In the genomic region with DNA sequence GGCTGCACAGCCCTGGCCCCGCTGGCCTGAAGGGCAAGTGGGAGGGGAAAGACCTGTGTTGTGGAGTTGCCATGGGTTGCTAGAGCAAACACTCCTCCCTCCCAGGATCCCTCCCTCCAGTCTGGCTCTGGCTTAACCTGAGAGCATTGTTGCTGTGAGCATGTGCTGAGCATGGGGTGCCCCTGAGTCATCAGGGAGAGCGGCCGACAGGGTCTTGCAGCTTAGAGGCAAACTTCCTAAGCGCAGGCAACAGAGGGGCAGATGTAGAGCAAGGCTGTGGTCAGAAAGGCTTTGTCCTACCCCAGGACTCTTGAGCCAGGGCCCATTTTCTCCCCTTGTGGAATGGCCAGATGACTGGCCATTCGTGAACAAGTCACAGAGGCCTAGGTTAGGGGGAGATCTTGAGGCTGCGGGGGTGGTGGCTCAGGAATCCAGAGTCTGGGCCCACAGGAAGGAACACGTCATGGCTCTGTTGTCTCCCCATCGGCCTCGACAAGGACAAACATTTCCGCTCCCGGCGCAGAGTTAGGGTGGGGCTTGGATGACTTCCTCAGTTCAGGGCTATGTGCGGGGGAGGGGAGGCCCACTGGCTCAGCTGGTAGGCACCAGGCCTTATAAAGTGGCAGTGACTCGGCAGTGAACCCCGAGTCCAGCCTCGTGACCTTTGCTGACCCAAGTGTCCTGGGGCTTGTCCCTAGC, we compare ENCODE assay signal across 1 cellular context.
TF ChIP-seq lines count a peak whose summit lies in the region.

No MANE protein-coding gene starts in this region.

TF ChIP-seq in K562, 482 proteins besides CTCF, POLR2A, EP300 and RAD21 (continued from another document and continues in another):
- no peak for TF ChIP-seq THRAP3 (IDR thresholded peaks at IDR 0.05; ENCODE audit: borderline replicate concordance)
- TF ChIP-seq NBN (IDR thresholded peaks at IDR 0.05; ENCODE audit: low read depth): peak; percentile 95
- peak; percentile 91 for TF ChIP-seq SMARCE1 (IDR thresholded peaks at IDR 0.05)
- TF ChIP-seq COPS2 (conservative IDR thresholded peaks at IDR 0.05): no peak
- TF ChIP-seq NFIC (IDR thresholded peaks at IDR 0.05): peak; percentile 75
- TF ChIP-seq STAT5A (IDR thresholded peaks at IDR 0.05; ENCODE audit: borderline replicate concordance, low read length): no peak; the same call in 1 of the 2 replicates
- peak; percentile 84 for TF ChIP-seq BRD9 (IDR thresholded peaks at IDR 0.05; ENCODE audit: low read depth, partially characterized antibody)
- peak; percentile 68 for TF ChIP-seq POLR2G (IDR thresholded peaks at IDR 0.05; ENCODE audit: low read depth, low read length)
- TF ChIP-seq, protein P1, sequence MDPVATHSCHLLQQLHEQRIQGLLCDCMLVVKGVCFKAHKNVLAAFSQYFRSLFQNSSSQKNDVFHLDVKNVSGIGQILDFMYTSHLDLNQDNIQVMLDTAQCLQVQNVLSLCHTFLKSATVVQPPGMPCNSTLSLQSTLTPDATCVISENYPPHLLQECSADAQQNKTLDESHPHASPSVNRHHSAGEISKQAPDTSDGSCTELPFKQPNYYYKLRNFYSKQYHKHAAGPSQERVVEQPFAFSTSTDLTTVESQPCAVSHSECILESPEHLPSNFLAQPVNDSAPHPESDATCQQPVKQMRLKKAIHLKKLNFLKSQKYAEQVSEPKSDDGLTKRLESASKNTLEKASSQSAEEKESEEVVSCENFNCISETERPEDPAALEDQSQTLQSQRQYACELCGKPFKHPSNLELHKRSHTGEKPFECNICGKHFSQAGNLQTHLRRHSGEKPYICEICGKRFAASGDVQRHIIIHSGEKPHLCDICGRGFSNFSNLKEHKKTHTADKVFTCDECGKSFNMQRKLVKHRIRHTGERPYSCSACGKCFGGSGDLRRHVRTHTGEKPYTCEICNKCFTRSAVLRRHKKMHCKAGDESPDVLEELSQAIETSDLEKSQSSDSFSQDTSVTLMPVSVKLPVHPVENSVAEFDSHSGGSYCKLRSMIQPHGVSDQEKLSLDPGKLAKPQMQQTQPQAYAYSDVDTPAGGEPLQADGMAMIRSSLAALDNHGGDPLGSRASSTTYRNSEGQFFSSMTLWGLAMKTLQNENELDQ (CRISPR knock-in tag; IDR thresholded peaks at IDR 0.05; ENCODE audit: borderline replicate concordance): no peak
- TF ChIP-seq NR4A1 (CRISPR knock-in tag; IDR thresholded peaks at IDR 0.05): peak; percentile 89; the same call in 1 of the 2 replicates
- peak; percentile 94 for TF ChIP-seq NR4A1 (tag; IDR thresholded peaks at IDR 0.05)
- peak; percentile 53; the same call in 1 of the 2 replicates for TF ChIP-seq ELF4 (CRISPR knock-in tag; IDR thresholded peaks at IDR 0.05)
- TF ChIP-seq SMC3 (conservative IDR thresholded peaks at IDR 0.05; ENCODE audit: insufficient read depth, low read depth, low read length): no peak
- TF ChIP-seq ZNF217 (CRISPR knock-in tag; IDR thresholded peaks at IDR 0.05): no peak
- TF ChIP-seq ZNF232 (CRISPR knock-in tag; IDR thresholded peaks at IDR 0.05): peak; percentile 86; the same call in 1 of the 2 replicates
- TF ChIP-seq EZH2 (IDR thresholded peaks at IDR 0.05; ENCODE audit: borderline replicate concordance, low read depth, low read length): no peak
- TF ChIP-seq, protein P2, sequence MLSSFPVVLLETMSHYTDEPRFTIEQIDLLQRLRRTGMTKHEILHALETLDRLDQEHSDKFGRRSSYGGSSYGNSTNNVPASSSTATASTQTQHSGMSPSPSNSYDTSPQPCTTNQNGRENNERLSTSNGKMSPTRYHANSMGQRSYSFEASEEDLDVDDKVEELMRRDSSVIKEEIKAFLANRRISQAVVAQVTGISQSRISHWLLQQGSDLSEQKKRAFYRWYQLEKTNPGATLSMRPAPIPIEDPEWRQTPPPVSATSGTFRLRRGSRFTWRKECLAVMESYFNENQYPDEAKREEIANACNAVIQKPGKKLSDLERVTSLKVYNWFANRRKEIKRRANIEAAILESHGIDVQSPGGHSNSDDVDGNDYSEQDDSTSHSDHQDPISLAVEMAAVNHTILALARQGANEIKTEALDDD (IDR thresholded peaks at IDR 0.05): peak; percentile 84; the same call in 1 of the 2 replicates
- TF ChIP-seq SNRNP70 (optimal IDR thresholded peaks at IDR 0.05; ENCODE audit: low read depth, low read length): no peak
- TF ChIP-seq ADNP (tag; IDR thresholded peaks at IDR 0.05): no peak
- TF ChIP-seq, protein P3, sequence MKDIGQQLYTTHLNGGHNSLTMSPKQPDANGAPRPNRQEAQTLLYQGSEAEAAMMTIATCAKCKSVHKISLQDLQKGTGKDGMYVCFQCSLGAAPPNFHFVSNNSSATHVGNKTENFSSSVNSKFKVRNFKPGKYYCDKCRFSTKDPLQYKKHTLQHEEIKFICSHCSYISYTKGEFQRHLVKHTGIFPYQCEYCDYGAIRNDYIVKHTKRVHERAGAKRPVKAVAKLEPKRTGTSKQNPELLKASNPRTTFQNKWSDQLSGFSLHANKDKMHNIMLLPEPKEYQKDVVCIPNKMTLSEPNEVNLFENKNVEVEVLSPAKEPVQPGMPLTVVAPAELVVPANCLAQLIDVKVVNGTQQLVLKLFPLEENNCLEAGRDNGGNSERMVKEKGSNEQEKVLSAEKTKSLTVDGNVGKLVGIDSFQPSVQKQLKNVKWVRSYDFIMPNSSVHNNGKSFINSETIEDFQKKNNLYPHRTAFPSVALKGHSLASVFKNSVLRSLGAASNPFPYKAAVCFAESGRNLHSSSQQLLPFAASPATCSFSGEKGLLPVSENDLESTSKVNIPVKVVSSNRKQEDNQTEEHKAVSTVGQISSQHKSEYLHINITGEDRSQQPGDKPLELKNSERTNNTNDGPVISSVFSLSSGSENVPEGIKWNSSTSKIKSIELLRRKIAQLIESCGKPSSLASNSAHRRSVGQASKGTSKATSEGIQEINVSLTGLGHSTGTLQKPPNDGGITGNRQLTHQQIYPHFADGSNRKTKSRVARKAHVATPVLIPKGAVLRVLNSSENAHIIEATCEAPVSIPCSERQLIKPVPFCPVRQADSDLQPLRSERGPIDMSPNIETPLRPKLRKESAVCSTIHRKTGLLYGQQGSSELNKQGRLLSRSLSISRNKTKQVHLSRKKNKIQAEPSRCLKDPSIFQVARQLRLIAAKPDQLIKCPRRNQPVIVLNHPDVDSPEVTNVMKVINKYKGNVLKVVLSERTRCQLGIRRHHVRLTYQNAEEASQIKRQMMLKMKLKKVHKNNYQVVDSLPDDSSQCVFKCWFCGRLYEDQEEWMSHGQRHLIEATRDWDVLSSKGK (CRISPR knock-in tag; IDR thresholded peaks at IDR 0.05): no peak
- TF ChIP-seq, protein P4, sequence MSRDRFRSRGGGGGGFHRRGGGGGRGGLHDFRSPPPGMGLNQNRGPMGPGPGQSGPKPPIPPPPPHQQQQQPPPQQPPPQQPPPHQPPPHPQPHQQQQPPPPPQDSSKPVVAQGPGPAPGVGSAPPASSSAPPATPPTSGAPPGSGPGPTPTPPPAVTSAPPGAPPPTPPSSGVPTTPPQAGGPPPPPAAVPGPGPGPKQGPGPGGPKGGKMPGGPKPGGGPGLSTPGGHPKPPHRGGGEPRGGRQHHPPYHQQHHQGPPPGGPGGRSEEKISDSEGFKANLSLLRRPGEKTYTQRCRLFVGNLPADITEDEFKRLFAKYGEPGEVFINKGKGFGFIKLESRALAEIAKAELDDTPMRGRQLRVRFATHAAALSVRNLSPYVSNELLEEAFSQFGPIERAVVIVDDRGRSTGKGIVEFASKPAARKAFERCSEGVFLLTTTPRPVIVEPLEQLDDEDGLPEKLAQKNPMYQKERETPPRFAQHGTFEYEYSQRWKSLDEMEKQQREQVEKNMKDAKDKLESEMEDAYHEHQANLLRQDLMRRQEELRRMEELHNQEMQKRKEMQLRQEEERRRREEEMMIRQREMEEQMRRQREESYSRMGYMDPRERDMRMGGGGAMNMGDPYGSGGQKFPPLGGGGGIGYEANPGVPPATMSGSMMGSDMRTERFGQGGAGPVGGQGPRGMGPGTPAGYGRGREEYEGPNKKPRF (IDR thresholded peaks at IDR 0.05; ENCODE audit: low read depth, low read length): no peak
- TF ChIP-seq TRIM28 (IDR thresholded peaks at IDR 0.05): peak; percentile 75
- TF ChIP-seq SUPT5H (IDR thresholded peaks at IDR 0.05): peak; percentile 85
- 0 out of 2 replicates have a peak, but pooled peaks have one; percentile 39 for TF ChIP-seq ZNF707 (CRISPR knock-in tag; conservative IDR thresholded peaks at IDR 0.05)
- TF ChIP-seq TARDBP (IDR thresholded peaks at IDR 0.05): peak; percentile 16; the same call in 1 of the 2 replicates
- TF ChIP-seq SAFB (IDR thresholded peaks at IDR 0.05; ENCODE audit: borderline replicate concordance, low read depth, low read length): no peak
- TF ChIP-seq TFAM (CRISPR knock-in tag; conservative IDR thresholded peaks at IDR 0.05): no peak
- peak; percentile 87 for TF ChIP-seq JUND (IDR thresholded peaks at IDR 0.05; ENCODE audit: borderline replicate concordance, low read depth, low read length)
- TF ChIP-seq JUND (tag; IDR thresholded peaks at IDR 0.05; ENCODE audit: borderline replicate concordance, low read depth, low read length): peak; percentile 95; the same call in 2 of the 3 replicates
- TF ChIP-seq ASH1L (IDR thresholded peaks at IDR 0.05; ENCODE audit: borderline replicate concordance, low read depth, partially characterized antibody): peak; percentile 80
- peak; percentile 48; the same call in 1 of the 2 replicates for TF ChIP-seq MBD2 (IDR thresholded peaks at IDR 0.05; ENCODE audit: borderline replicate concordance, low read depth)
- peak; percentile 84; the same call in 1 of the 2 replicates for TF ChIP-seq ZBTB1 (CRISPR knock-in tag; IDR thresholded peaks at IDR 0.05; ENCODE audit: borderline replicate concordance, low read depth)
- TF ChIP-seq, protein P5, sequence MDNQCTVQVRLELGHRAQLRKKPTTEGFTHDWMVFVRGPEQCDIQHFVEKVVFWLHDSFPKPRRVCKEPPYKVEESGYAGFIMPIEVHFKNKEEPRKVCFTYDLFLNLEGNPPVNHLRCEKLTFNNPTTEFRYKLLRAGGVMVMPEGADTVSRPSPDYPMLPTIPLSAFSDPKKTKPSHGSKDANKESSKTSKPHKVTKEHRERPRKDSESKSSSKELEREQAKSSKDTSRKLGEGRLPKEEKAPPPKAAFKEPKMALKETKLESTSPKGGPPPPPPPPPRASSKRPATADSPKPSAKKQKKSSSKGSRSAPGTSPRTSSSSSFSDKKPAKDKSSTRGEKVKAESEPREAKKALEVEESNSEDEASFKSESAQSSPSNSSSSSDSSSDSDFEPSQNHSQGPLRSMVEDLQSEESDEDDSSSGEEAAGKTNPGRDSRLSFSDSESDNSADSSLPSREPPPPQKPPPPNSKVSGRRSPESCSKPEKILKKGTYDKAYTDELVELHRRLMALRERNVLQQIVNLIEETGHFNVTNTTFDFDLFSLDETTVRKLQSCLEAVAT (IDR thresholded peaks at IDR 0.05): peak; percentile 53 to 78; a peak in 2 of 4 replicates
- no peak for TF ChIP-seq BDP1 (IDR thresholded peaks at IDR 0.05; ENCODE audit: insufficient read depth, insufficient read length)
- TF ChIP-seq HCFC1 (IDR thresholded peaks at IDR 0.05; ENCODE audit: low read depth, low read length): peak; percentile 50; the same call in 1 of the 2 replicates
- peak; percentile 49; the same call in 1 of the 2 replicates for TF ChIP-seq PTRF (tag; IDR thresholded peaks at IDR 0.05)
- no peak for TF ChIP-seq MYBL2 (IDR thresholded peaks at IDR 0.05; ENCODE audit: low read depth)
- no peak for TF ChIP-seq MYBL2 (CRISPR knock-in tag; IDR thresholded peaks at IDR 0.05; ENCODE audit: borderline replicate concordance)
- peak; percentile 88; the same call in 1 of the 2 replicates for TF ChIP-seq ZBTB17 (CRISPR knock-in tag; IDR thresholded peaks at IDR 0.05)
- no peak for TF ChIP-seq POU5F1 (IDR thresholded peaks at IDR 0.05; ENCODE audit: borderline replicate concordance, low read depth, low read length, partially characterized antibody)
- TF ChIP-seq, protein P6, sequence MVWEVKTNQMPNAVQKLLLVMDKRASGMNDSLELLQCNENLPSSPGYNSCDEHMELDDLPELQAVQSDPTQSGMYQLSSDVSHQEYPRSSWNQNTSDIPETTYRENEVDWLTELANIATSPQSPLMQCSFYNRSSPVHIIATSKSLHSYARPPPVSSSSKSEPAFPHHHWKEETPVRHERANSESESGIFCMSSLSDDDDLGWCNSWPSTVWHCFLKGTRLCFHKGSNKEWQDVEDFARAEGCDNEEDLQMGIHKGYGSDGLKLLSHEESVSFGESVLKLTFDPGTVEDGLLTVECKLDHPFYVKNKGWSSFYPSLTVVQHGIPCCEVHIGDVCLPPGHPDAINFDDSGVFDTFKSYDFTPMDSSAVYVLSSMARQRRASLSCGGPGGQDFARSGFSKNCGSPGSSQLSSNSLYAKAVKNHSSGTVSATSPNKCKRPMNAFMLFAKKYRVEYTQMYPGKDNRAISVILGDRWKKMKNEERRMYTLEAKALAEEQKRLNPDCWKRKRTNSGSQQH (CRISPR knock-in tag; IDR thresholded peaks at IDR 0.05): peak; percentile 76; the same call in 1 of the 2 replicates
- TF ChIP-seq MXI1 (IDR thresholded peaks at IDR 0.05; ENCODE audit: low read depth, low read length): peak; percentile 94
- TF ChIP-seq EP400 (IDR thresholded peaks at IDR 0.05): peak; percentile 98
- TF ChIP-seq, protein P7, sequence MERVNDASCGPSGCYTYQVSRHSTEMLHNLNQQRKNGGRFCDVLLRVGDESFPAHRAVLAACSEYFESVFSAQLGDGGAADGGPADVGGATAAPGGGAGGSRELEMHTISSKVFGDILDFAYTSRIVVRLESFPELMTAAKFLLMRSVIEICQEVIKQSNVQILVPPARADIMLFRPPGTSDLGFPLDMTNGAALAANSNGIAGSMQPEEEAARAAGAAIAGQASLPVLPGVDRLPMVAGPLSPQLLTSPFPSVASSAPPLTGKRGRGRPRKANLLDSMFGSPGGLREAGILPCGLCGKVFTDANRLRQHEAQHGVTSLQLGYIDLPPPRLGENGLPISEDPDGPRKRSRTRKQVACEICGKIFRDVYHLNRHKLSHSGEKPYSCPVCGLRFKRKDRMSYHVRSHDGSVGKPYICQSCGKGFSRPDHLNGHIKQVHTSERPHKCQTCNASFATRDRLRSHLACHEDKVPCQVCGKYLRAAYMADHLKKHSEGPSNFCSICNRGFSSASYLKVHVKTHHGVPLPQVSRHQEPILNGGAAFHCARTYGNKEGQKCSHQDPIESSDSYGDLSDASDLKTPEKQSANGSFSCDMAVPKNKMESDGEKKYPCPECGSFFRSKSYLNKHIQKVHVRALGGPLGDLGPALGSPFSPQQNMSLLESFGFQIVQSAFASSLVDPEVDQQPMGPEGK (CRISPR knock-in tag; IDR thresholded peaks at IDR 0.05; ENCODE audit: borderline replicate concordance): no peak
- TF ChIP-seq NFE2L1 (tag; IDR thresholded peaks at IDR 0.05; ENCODE audit: borderline replicate concordance, low read depth): peak; percentile 40; the same call in 1 of the 2 replicates
- TF ChIP-seq BCOR (IDR thresholded peaks at IDR 0.05): no peak
- TF ChIP-seq, protein P8, sequence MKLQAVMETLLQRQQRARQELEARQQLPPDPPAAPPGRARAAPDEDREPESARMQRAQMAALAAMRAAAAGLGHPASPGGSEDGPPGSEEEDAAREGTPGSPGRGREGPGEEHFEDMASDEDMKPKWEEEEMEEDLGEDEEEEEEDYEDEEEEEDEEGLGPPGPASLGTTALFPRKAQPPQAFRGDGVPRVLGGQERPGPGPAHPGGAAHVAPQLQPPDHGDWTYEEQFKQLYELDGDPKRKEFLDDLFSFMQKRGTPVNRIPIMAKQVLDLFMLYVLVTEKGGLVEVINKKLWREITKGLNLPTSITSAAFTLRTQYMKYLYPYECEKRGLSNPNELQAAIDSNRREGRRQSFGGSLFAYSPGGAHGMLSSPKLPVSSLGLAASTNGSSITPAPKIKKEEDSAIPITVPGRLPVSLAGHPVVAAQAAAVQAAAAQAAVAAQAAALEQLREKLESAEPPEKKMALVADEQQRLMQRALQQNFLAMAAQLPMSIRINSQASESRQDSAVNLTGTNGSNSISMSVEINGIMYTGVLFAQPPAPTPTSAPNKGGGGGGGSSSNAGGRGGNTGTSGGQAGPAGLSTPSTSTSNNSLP (IDR thresholded peaks at IDR 0.05; ENCODE audit: borderline replicate concordance, low read depth, low read length): no peak
- no peak for TF ChIP-seq HMG20B (CRISPR knock-in tag; IDR thresholded peaks at IDR 0.05)
- TF ChIP-seq RBM17 (IDR thresholded peaks at IDR 0.05; ENCODE audit: borderline replicate concordance, low read depth, low read length): no peak
